20 cellular contexts compared by ENCODE assay signal in genomic region chr9:16106211-16106610, GRCh38.
A peak's percentile ranks its signal among the peaks of the same experiment; 100 is the strongest.
DNase-seq lines count a peak whose midpoint lies in the region; ATAC-seq and TF ChIP-seq lines count a peak whose summit lies in the region.
"Had no signal": no experiment of that assay in that cellular context is flagged by ENCODE, and none has a peak within 500 bp of the region (broad histone marks: within the 10 kb centered on the region; RNA-seq: fewer than 3 reads in every experiment).

No MANE protein-coding gene starts in this region.

- H3K27ac ChIP-seq in HUES64 (ENCODE audit: low read depth, low read length) (peak overlapping the region; percentile 5; the same call in 1 of the 2 replicates), PC-3 (ENCODE audit: low read length) (no peak overlapping the region)
- H3K27ac ChIP-seq: GM23248, HL-60, Peyer's patch had no signal

- peak overlapping the region; percentile 13 for H2AFZ ChIP-seq in neuron (ENCODE audit: low read depth, low read length)
- no peak overlapping the region for H2AFZ ChIP-seq in PC-3 (ENCODE audit: low read length)
- H2AFZ ChIP-seq: GM23248 had no signal

- POLR2A ChIA-PET in PC-3 (lab: Charles Lee; ENCODE audit: unreplicated experiment): interaction anchor here (0.5 kb wide), 1 partner anchor 301 kb away, joined by 5 read pairs; no protein-coding TSS in a partner anchor

- H3K4me3 ChIP-seq in HUES64 (ENCODE audit: low read length) (no peak overlapping the region), neuron (ENCODE audit: low read length) (no peak overlapping the region), PC-3 (ENCODE audit: low read length) (no peak overlapping the region)
- H3K4me3 ChIP-seq: GM23248, Peyer's patch had no signal

- BruUV-seq in PC-3 (replicated peaks; lab: Mats Ljungman, UMichigan): no TSS peak

- intact Hi-C loops in PC-3 (cut with micrococcal nuclease): no loop called here

- H3K9me3 ChIP-seq in HUES64 (ENCODE audit: insufficient read depth, low read depth, low read length) (no peaks in the 10 kb centered on the region), neuron (ENCODE audit: low read length) (no peaks in the 10 kb centered on the region), PC-3 (ENCODE audit: low read length) (no peaks in the 10 kb centered on the region)
- H3K9me3 ChIP-seq: Peyer's patch had no signal

- H3K4me2 ChIP-seq in PC-3 (ENCODE audit: low read length): no peak overlapping the region

- DNase-seq in SK-MEL-5 (ENCODE audit: low read depth, low spot score) (peak; percentile 26), globus pallidus (ENCODE audit: low spot score) (peak; percentile 20), activated gamma-delta T cell (lab: John Stamatoyannopoulos, UW) (no peak), HuH-7.5 (ENCODE audit: low spot score) (no peak), NCI-H226 (no peak), PC-3 (no peak)
- DNase-seq: ACHN; CD4-positive, alpha-beta T cell; DND-41; GDM1; GM23248; MM.1S; NCI-H1105 treated with DMSO at 0.1 percent for 48 hours; NCI-H2029; NCI-H774; Peyer's patch; Right ventricle myocardium superior had no signal

- 72% methylated on average over 7 of the region's 7 CpGs for WGBS in HUES64

- H3K9ac ChIP-seq in HUES64 (ENCODE audit: low read depth, low read length) (no peak overlapping the region), PC-3 (ENCODE audit: low read length) (no peak overlapping the region)
- H3K9ac ChIP-seq: GM23248 had no signal

- no peaks in the 10 kb centered on the region for H4K20me1 ChIP-seq in PC-3 (ENCODE audit: low read length)

- H3K79me2 ChIP-seq in PC-3 (ENCODE audit: low read length): no peaks in the 10 kb centered on the region

- ATAC-seq in PC-3: no peak

- H3K4me1 ChIP-seq in HUES64 (ENCODE audit: insufficient read depth, low read length): peaks cover 13% of the 10 kb centered on the region
- H3K4me1 ChIP-seq in neuron (ENCODE audit: insufficient read depth, low read length): peaks cover 21% of the 10 kb centered on the region
- H3K4me1 ChIP-seq in PC-3 (ENCODE audit: insufficient read depth, low read length): peaks cover 3% of the 10 kb centered on the region; the same call in 1 of the 2 replicates
- H3K4me1 ChIP-seq: Peyer's patch had no signal

- no peaks in the 10 kb centered on the region for H3K9me2 ChIP-seq in PC-3 (replicated peaks; ENCODE audit: low read length)

- CTCF ChIA-PET in PC-3 (lab: Charles Lee): no interaction called here

- H3K36me3 ChIP-seq in HUES64 (ENCODE audit: insufficient read depth, low read length) (no peaks in the 10 kb centered on the region), neuron (ENCODE audit: insufficient read depth, low read length) (no peaks in the 10 kb centered on the region), PC-3 (ENCODE audit: low read depth, low read length) (no peaks in the 10 kb centered on the region)
- H3K36me3 ChIP-seq: Peyer's patch had no signal

- no peaks in the 10 kb centered on the region for H3F3A ChIP-seq in PC-3 (ENCODE audit: low read length, unreplicated experiment)

- in situ Hi-C loops in SK-MEL-5 (cut with HindIII; ENCODE audit: low pct_unique_long_range_greater_than_20kb, low sequenced_read_pairs): no loop called here

- no peaks in the 10 kb centered on the region for H3K27me3 ChIP-seq in HUES64 (ENCODE audit: insufficient read depth, low read length)
- no peaks in the 10 kb centered on the region for H3K27me3 ChIP-seq in neuron (ENCODE audit: insufficient read depth, low read length)
- no peaks in the 10 kb centered on the region for H3K27me3 ChIP-seq in PC-3 (ENCODE audit: low read length)
- H3K27me3 ChIP-seq: Peyer's patch had no signal

- TF ChIP-seq CTCF in PC-3 (conservative IDR thresholded peaks at IDR 0.05; ENCODE audit: low read depth, low read length): no peak

Comparison
In these comparisons a context has a peak if more than half of its experiments do, and no peak if none do; other contexts are left out.
1. DNase-seq: peak in SK-MEL-5 (single experiment) and globus pallidus (single experiment); none in activated gamma-delta T cell (single experiment), HuH-7.5 (single experiment), NCI-H226 (single experiment) and PC-3 (single experiment).